Comparison of ENCODE assay signal across 22 cellular contexts in the genomic region with DNA sequence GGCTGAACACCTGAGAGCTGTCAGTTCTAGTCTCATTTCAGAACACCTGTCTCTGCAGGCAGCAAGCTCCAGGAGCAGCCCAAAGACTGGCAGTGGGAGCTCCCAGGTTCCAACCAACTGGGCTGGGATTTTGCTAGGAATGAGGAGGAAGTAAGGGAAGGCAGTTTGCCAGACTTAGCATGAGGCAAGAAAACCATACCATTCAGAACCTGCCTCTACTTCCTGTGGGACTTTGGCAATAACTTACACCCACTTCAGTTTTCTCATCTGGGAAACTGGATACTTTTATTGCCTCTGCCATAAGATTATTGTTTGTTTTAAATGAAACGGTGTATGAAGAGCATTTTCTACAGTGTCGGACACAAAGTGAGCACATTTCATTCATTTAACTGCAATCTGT.
"Had no signal": no experiment of that assay in that cellular context is flagged by ENCODE, and none has a peak within 500 bp of the region (broad histone marks: within the 10 kb centered on the region; RNA-seq: fewer than 3 reads in every experiment).

No MANE protein-coding gene starts in this region.

- DNase-seq: effector memory CD8-positive, alpha-beta T cell; esophagus squamous epithelium; foreskin fibroblast; glutamatergic neuron; immature natural killer cell; left ventricle myocardium inferior; lower lobe of right lung; nucleus accumbens; ovary; sigmoid colon; stimulated activated CD4-positive, alpha-beta T cell treated with anti-CD3 and anti-CD28 coated beads, Interleukin-2, amount 100 ng/mL, for 24 hours; stimulated activated CD4-positive, alpha-beta T cell treated with anti-CD3 and anti-CD28 coated beads, Interleukin-4, amount 100 ng/mL, for 4 hours; stimulated activated naive B cell treated with anti-CD40 and anti-IgM and Interleukin-4, amounts not matched to agents 10 μg/mL and 1 μg/mL and 100 μg/mL, for 72 hours; stimulated activated naive CD8-positive, alpha-beta T cell treated with anti-CD3 and anti-CD28 coated beads, Interleukin-15, amount 100 ng/mL, for 72 hours; testis had no signal

- H3K4me3 ChIP-seq: esophagus squamous epithelium, gastroesophageal sphincter, left ventricle myocardium inferior, lower lobe of right lung, neural progenitor cell, ovary, right atrium auricular region, sigmoid colon, skin epidermis, testis, tibial nerve had no signal

- H3K9me3 ChIP-seq: esophagus squamous epithelium, left ventricle myocardium inferior, lower lobe of right lung, ovary, right atrium auricular region, testis had no signal

- H3K27ac ChIP-seq: epithelial cell of prostate, esophagus squamous epithelium, gastroesophageal sphincter, left ventricle myocardium inferior, lower lobe of right lung, neural progenitor cell, ovary, right atrium auricular region, sigmoid colon, skin epidermis, testis, tibial nerve had no signal

- ATAC-seq: effector memory CD8-positive, alpha-beta T cell; gastroesophageal sphincter; lower lobe of right lung; natural killer cell treated with Interleukin-12 subunit alpha and Interleukin-12 subunit beta and Interleukin-15 and Interleukin-18, amount 100 ng/mL, for 72 hours; stimulated activated naive B cell treated with anti-CD40 and anti-IgM and Interleukin-4, amounts not matched to agents 10 μg/mL and 1 μg/mL and 100 μg/mL, for 72 hours; stimulated activated naive CD8-positive, alpha-beta T cell treated with anti-CD3 and anti-CD28 coated beads, Interleukin-15, amount 100 ng/mL, for 72 hours had no signal

- H3K36me3 ChIP-seq: esophagus squamous epithelium, gastroesophageal sphincter, left ventricle myocardium inferior, lower lobe of right lung, neural progenitor cell, ovary, right atrium auricular region, sigmoid colon, tibial nerve had no signal

- H3K4me1 ChIP-seq: esophagus squamous epithelium, gastroesophageal sphincter, left ventricle myocardium inferior, lower lobe of right lung, neural progenitor cell, right atrium auricular region, sigmoid colon, testis, tibial nerve had no signal

- H3K27me3 ChIP-seq: esophagus squamous epithelium, neural progenitor cell, ovary, right atrium auricular region, testis, tibial nerve had no signal
